26 cellular contexts compared by ENCODE assay signal in the genomic region with DNA sequence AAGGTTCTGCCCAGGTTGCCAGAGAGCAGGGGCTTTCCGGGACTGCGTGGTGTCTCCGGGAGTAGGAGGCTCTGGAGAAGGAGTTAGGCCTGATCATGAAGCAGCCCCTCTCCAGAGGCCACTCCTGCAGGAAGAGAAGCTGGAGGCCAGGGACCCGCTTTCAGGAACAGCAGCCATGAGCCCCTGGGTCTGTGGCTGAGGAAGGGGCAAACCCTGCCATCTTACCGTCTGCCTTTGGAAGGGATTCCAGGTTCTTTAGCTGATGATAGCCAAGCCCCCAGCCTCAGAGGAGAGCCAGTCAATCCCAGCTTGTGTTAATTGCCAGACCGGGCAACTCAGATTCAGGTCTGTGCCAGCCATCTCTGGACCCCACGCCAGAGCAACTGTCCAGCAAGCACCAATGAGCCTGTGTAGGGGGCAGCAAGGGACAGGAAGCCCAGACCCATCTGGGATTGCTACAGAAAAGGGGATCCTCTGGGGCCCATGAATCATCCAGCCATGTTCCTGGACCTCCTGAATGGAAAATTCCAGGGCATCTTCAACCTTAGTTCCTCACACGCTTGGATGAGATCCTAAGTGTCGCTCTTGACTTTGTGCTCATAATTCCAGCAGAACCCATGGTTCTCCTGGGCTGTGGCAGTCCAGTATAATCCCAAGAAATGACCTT.
"Had no signal": no experiment of that assay in that cellular context is flagged by ENCODE, and none has a peak within 500 bp of the region (broad histone marks: within the 10 kb centered on the region; RNA-seq: fewer than 3 reads in every experiment).

No MANE protein-coding gene starts in this region.

- H3K4me1 ChIP-seq: adrenal gland, body of pancreas, colonic mucosa, gastroesophageal sphincter had no signal

- ATAC-seq: activated CD4-positive, alpha-beta T cell treated with anti-CD3 and anti-CD28 coated beads for 36 hours; activated CD4-positive, CD25-positive, alpha-beta regulatory T cell treated with anti-CD3 and anti-CD28 coated beads, Interleukin-2, amount 50 U/mL, for 24 hours; activated naive CD8-positive, alpha-beta T cell treated with anti-CD3 and anti-CD28 coated beads, Interleukin-2, amount 50 U/mL, for 24 hours; activated T-cell treated with anti-CD3 and anti-CD28 coated beads, Interleukin-2, amount 50 U/mL, for 72 hours; body of pancreas; gastroesophageal sphincter; T-helper 17 cell had no signal

- H3K9me3 ChIP-seq: adrenal gland, body of pancreas, colonic mucosa had no signal

- H3K27me3 ChIP-seq: adrenal gland, body of pancreas, colonic mucosa, gastroesophageal sphincter had no signal

- H3K4me3 ChIP-seq: adrenal gland, body of pancreas, colonic mucosa, gastroesophageal sphincter had no signal

- DNase-seq: activated B cell treated with CpG ODN at 0.5 μM for 24 hours; activated CD4-positive, alpha-beta memory T cell treated with anti-CD3 and anti-CD28 coated beads, Interleukin-2, amount 10 ng/mL, durations not matched to agents 7 days and 5 days; activated CD4-positive, alpha-beta T cell treated with anti-CD3 and anti-CD28 coated beads for 36 hours; activated CD4-positive, alpha-beta T cell treated with anti-CD3 and anti-CD28 coated beads, Interleukin-2, amount 10 ng/mL, durations not matched to agents 7 days and 5 days; activated CD4-positive, alpha-beta T cell treated with anti-CD3 and anti-CD28 coated beads, Interleukin-2, amount 50 U/mL, for 4 hours; activated CD8-positive, alpha-beta memory T cell treated with anti-CD3 and anti-CD28 coated beads, Interleukin-2, amount 50 U/mL, for 48 hours; activated naive CD4-positive, alpha-beta T cell treated with anti-CD3 and anti-CD28 coated beads for 36 hours; activated naive CD8-positive, alpha-beta T cell treated with anti-CD3 and anti-CD28 coated beads for 36 hours; activated naive CD8-positive, alpha-beta T cell treated with anti-CD3 and anti-CD28 coated beads, Interleukin-2, amount 50 U/mL, for 24 hours; activated T-cell treated with anti-CD3 and anti-CD28 coated beads for 4 hours; activated T-cell treated with anti-CD3 and anti-CD28 coated beads, Interleukin-2, amount 50 U/mL, for 24 hours; activated T-cell treated with anti-CD3 and anti-CD28 coated beads, Interleukin-2, amount 50 U/mL, for 72 hours; adrenal gland; amygdala; aorta; body of pancreas; caudate nucleus; colonic mucosa; effector CD8-positive, alpha-beta T cell; foreskin melanocyte; T-helper 1 cell; T-helper 17 cell; T1000; WERI-Rb-1 had no signal

- H3K27ac ChIP-seq: adrenal gland, body of pancreas, colonic mucosa, gastroesophageal sphincter, WERI-Rb-1 had no signal

- H3K36me3 ChIP-seq: adrenal gland, colonic mucosa, gastroesophageal sphincter, WERI-Rb-1 had no signal
